14 cellular contexts compared by ENCODE assay signal in genomic region chr2:179661986-179662385, GRCh38.
A peak's percentile ranks its signal among the peaks of the same experiment; 100 is the strongest.
DNase-seq lines count a peak whose midpoint lies in the region; ATAC-seq and TF ChIP-seq lines count a peak whose summit lies in the region.
"Had no signal": no experiment of that assay in that cellular context is flagged by ENCODE, and none has a peak within 500 bp of the region (broad histone marks: within the 10 kb centered on the region; RNA-seq: fewer than 3 reads in every experiment).

No MANE protein-coding gene starts in this region.

- DNase-seq in MM.1S: peak; percentile 53
- DNase-seq in OCI-M1 (lab: John Stamatoyannopoulos, UW): peak; percentile 35
- no peak for DNase-seq in NCI-H146 (lab: John Stamatoyannopoulos, UW)
- DNase-seq in dermis blood vessel endothelial cell: no peak
- DNase-seq: BE2C; CD4-positive, alpha-beta memory T cell; DMS79; EL; H7 had no signal

- H3K79me2 ChIP-seq in KMS-11 (ENCODE audit: insufficient read depth, low read depth) (no peaks in the 10 kb centered on the region), MM.1S (ENCODE audit: low read length) (no peaks in the 10 kb centered on the region)

- H2AFZ ChIP-seq in KMS-11 (ENCODE audit: low read depth) (no peak overlapping the region), MM.1S (ENCODE audit: low read length) (no peak overlapping the region)
- H2AFZ ChIP-seq: GM23338 had no signal

- H3K4me1 ChIP-seq in KMS-11 (ENCODE audit: low read depth, poor library complexity, severe bottlenecking): peaks cover 16% of the 10 kb centered on the region
- peaks cover 9% of the 10 kb centered on the region for H3K4me1 ChIP-seq in MM.1S (ENCODE audit: low read length)
- H3K4me1 ChIP-seq: A549, BE2C had no signal

- H3K36me3 ChIP-seq in KMS-11 (ENCODE audit: insufficient read depth) (no peaks in the 10 kb centered on the region), MM.1S (replicated peaks; ENCODE audit: insufficient read depth, low read length) (no peaks in the 10 kb centered on the region)
- H3K36me3 ChIP-seq: BE2C had no signal

- H3K27me3 ChIP-seq in KMS-11 (ENCODE audit: insufficient read depth, low read depth): no peaks in the 10 kb centered on the region
- H3K27me3 ChIP-seq in MM.1S (replicated peaks; ENCODE audit: insufficient read depth, low read length): no peaks in the 10 kb centered on the region
- H3K27me3 ChIP-seq: BE2C had no signal

- H3K4me2 ChIP-seq in KMS-11 (peak overlapping the region; percentile 3; the same call in 1 of the 2 replicates), MM.1S (ENCODE audit: low read depth, low read length) (no peak overlapping the region)
- H3K4me2 ChIP-seq: A549, GM23338 had no signal

- TF ChIP-seq CTCF in KMS-11 (conservative IDR thresholded peaks at IDR 0.05; ENCODE audit: low read depth, low read length) (no peak), MM.1S (IDR thresholded peaks at IDR 0.05; ENCODE audit: low read length) (no peak)

- H3K9me3 ChIP-seq in MM.1S (replicated peaks; ENCODE audit: insufficient read depth, low read length): no peaks in the 10 kb centered on the region
- H3K9me3 ChIP-seq: A549, BE2C had no signal

- H4K20me1 ChIP-seq in KMS-11 (ENCODE audit: insufficient read depth) (no peaks in the 10 kb centered on the region), MM.1S (ENCODE audit: insufficient read depth, low read length) (no peaks in the 10 kb centered on the region)

- no peaks in the 10 kb centered on the region for H3K9me2 ChIP-seq in MM.1S (replicated peaks; ENCODE audit: insufficient read depth, low read length)

- ATAC-seq in HG03196 (IDR thresholded peaks at IDR 0.05; ENCODE audit: unreplicated experiment): no peak
- ATAC-seq: A549, GM23338 had no signal

- H3K9ac ChIP-seq in KMS-11 (no peak overlapping the region), MM.1S (ENCODE audit: low read length) (no peak overlapping the region)

- H3K4me3 ChIP-seq in KMS-11 (IDR thresholded peaks at IDR 0.05; ENCODE audit: insufficient read depth, low read depth, low read length): no peak overlapping the region
- no peak overlapping the region for H3K4me3 ChIP-seq in MM.1S (ENCODE audit: low read length)
- H3K4me3 ChIP-seq: A549, GM23338 had no signal

- H3K27ac ChIP-seq in KMS-11: no peak overlapping the region
- H3K27ac ChIP-seq in MM.1S (ENCODE audit: low read length): no peak overlapping the region
- H3K27ac ChIP-seq: A549, C4-2B had no signal

- 0 out of 2 replicates have a peak, but pooled peaks cover 5% of the 10 kb centered on the region for H3F3A ChIP-seq in MM.1S (ENCODE audit: insufficient read depth, low read length)

Comparison
In these comparisons a context has a peak if more than half of its experiments do, and no peak if none do; other contexts are left out.
1. DNase-seq: peak in MM.1S (single experiment) and OCI-M1 (single experiment); none in NCI-H146 (single experiment) and dermis blood vessel endothelial cell (single experiment).